In genomic region chr1:60281360-60281932, GRCh38 we compare ENCODE assay signal across 8 cellular contexts.
A peak's percentile ranks its signal among the peaks of the same experiment; 100 is the strongest.
DNase-seq lines count a peak whose midpoint lies in the region; ATAC-seq and TF ChIP-seq lines count a peak whose summit lies in the region.

No MANE protein-coding gene starts in this region.

- TF ChIP-seq CTCF in neural cell (IDR thresholded peaks at IDR 0.05; ENCODE audit: poor library complexity, severe bottlenecking), result peak; percentile 91

- DNase-seq in AML-193 (lab: John Stamatoyannopoulos, UW) (peak; percentile 3 to 23), NCI-H1436 (lab: John Stamatoyannopoulos, UW) (peak; percentile 73), T-helper 17 cell (no peak), fibroblast of gingiva (ENCODE audit: low read depth) (peak; percentile 75)
- DNase-seq in stimulated activated naive CD4-positive, alpha-beta T cell treated with Interleukin-2 at 50 U/mL for 16 hours (lab: John Stamatoyannopoulos, UW), result no peak

- ATAC-seq in GM18505 (IDR thresholded peaks at IDR 0.05; ENCODE audit: unreplicated experiment) (peak; percentile 98), HG02938 (IDR thresholded peaks at IDR 0.05; ENCODE audit: unreplicated experiment) (peak; percentile 93), T-helper 17 cell (peak; percentile 74)

- H3K79me2 ChIP-seq in neural cell (replicated peaks; ENCODE audit: insufficient read depth, low read length), result no peaks in the 10 kb centered on the region

- H3K27ac Mint-ChIP-seq in T-helper 17 cell, result no peak overlapping the region

- no peaks in the 10 kb centered on the region for H3K27me3 ChIP-seq in neural cell (ENCODE audit: insufficient read depth, low read depth, low read length)

- H3K36me3 ChIP-seq in neural cell (ENCODE audit: insufficient read depth, low read length), result no peaks in the 10 kb centered on the region

- H3K9me3 ChIP-seq in T-helper 17 cell (ENCODE audit: control insufficient read depth, low read length, poor library complexity, severe bottlenecking), result no peaks in the 10 kb centered on the region
- no peaks in the 10 kb centered on the region for H3K9me3 ChIP-seq in neural cell (ENCODE audit: low read length)

- TF ChIP-seq RAD21 in neural cell (conservative IDR thresholded peaks at IDR 0.05), result peak; percentile 93

- no peaks in the 10 kb centered on the region for H3K9me2 ChIP-seq in neural cell (ENCODE audit: insufficient read depth, low read length)

- no peak overlapping the region for H3K27ac ChIP-seq in neural cell (ENCODE audit: low read length)

- H3K4me3 Mint-ChIP-seq in T-helper 17 cell, result peak overlapping the region; percentile 15

- H3K4me2 ChIP-seq in neural cell (ENCODE audit: low read length), result no peak overlapping the region

- H2AFZ ChIP-seq in neural cell (ENCODE audit: low read depth, low read length), result no peak overlapping the region

- no peak overlapping the region for H3K9ac ChIP-seq in neural cell (ENCODE audit: low read length)

- H3K27me3 Mint-ChIP-seq in T-helper 17 cell, result no peaks in the 10 kb centered on the region

- TF ChIP-seq EP300 in neural cell (conservative IDR thresholded peaks at IDR 0.05; ENCODE audit: poor library complexity, severe bottlenecking), result no peak

- no peaks in the 10 kb centered on the region for H3K36me3 Mint-ChIP-seq in T-helper 17 cell (ENCODE audit: low read depth)

- no peaks in the 10 kb centered on the region for H3F3A ChIP-seq in neural cell (ENCODE audit: insufficient read depth, low read length, poor library complexity, severe bottlenecking)

- H3K4me3 ChIP-seq in neural cell (ENCODE audit: low read length), result no peak overlapping the region

- no peak for TF ChIP-seq POLR2A in GM18505 (IDR thresholded peaks at IDR 0.05; ENCODE audit: borderline replicate concordance, extremely low read depth, insufficient read depth, insufficient read length)

- no peaks in the 10 kb centered on the region for H4K20me1 ChIP-seq in neural cell (ENCODE audit: insufficient read depth)

- H3K4me1 Mint-ChIP-seq in T-helper 17 cell, result peaks cover 14% of the 10 kb centered on the region

TF ChIP-seq in neural cell, 6 proteins besides CTCF, POLR2A, EP300 and RAD21:
- TF ChIP-seq SMC3 (conservative IDR thresholded peaks at IDR 0.05; ENCODE audit: poor library complexity) (peak; percentile 90), EZH2 (IDR thresholded peaks at IDR 0.05; ENCODE audit: borderline replicate concordance, insufficient read depth, low read length, poor library complexity, severe bottlenecking) (no peak)

Comparison
In these comparisons a context has a peak if more than half of its experiments do, and no peak if none do; other contexts are left out.
1. DNase-seq: peak in AML-193 (2 of 2), NCI-H1436 (single experiment) and fibroblast of gingiva (single experiment); none in T-helper 17 cell (0 of 3) and stimulated activated naive CD4-positive, alpha-beta T cell treated with Interleukin-2 at 50 U/mL for 16 hours (single experiment).
2. Peak in every context shown above with its lines, with median percentiles within 50 percentile points of each other: ATAC-seq.